In the genomic region with DNA sequence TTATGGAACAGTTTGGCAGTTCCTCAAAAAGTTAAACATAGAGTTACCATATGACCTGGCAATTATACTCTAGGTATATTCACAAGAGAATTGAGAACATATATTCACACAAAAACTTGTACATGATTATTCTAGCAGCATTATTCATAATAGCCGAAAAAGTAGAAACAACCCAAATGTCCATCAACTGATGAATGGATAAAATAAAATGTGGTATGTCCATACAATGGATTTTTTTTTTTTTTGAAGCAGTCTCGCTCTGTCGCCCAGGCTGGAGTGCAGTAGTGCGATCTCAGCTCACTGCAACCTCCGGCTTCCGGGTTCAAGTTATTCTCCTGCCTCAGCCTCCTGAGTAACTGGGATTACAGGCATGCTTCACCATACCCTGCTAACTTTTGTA, we compare ENCODE assay signal across 3 cellular contexts. TPM values are rescaled to one million over a fixed set of nuclear protein-coding genes. Genes with fewer than 3 reads are reported as not detected.
"Had no signal": no experiment of that assay in that cellular context is flagged by ENCODE, and none has a peak within 500 bp of the region (broad histone marks: within the 10 kb centered on the region; RNA-seq: fewer than 3 reads in every experiment).

No MANE protein-coding gene starts in this region.

RNA-seq across cellular contexts. Expression of gene ELAPOR1, which starts 28.8 kb away (rescaled TPM):
- total RNA-seq: ascending aorta, bronchial epithelial cell, cardiac muscle cell had no signal
